Comparison of ENCODE assay signal across 19 cellular contexts in the genomic region with DNA sequence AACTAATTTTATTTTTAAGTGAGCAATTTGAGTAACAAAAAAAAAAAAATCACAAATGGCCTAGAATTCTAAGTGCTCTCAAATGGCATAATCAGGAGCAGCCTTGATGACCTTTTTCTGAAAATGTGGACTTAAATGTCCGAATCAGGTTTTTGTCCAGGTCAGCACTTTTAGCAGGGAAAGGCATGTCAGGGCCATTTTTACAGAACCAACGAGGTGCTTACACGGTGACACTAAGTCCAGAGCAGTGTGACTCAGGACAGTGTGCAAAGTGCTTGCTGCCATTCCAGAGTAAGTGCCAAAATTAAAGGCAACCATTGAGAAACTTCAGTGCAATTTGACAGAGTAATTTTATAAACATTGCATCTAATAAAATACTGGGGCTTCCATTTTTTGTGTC.
"Had no signal": no experiment of that assay in that cellular context is flagged by ENCODE, and none has a peak within 500 bp of the region (broad histone marks: within the 10 kb centered on the region; RNA-seq: fewer than 3 reads in every experiment).

No MANE protein-coding gene starts in this region.

- H3K4me2 ChIP-seq: smooth muscle cell had no signal

- H3K4me1 Mint-ChIP-seq: natural killer cell, neural crest cell had no signal

- H3K4me3 Mint-ChIP-seq: effector memory CD8-positive, alpha-beta T cell; memory B cell; mesothelial cell of epicardium; natural killer cell; neural crest cell had no signal

- H3K4me1 ChIP-seq: lower lobe of right lung, right atrium auricular region, upper lobe of right lung had no signal

- H3K4me3 ChIP-seq: heart right ventricle, left lung, lower lobe of right lung, right atrium auricular region, smooth muscle cell, suprapubic skin, tibial artery, upper lobe of right lung, vagina had no signal

- H3K9me3 ChIP-seq: heart right ventricle, left lung, lower lobe of right lung, right atrium auricular region, suprapubic skin, tibial artery, upper lobe of right lung, vagina had no signal

- ATAC-seq: effector memory CD8-positive, alpha-beta T cell; heart right ventricle; left lung; lower lobe of right lung; natural killer cell; upper lobe of right lung had no signal

- H3K27ac ChIP-seq: heart right ventricle, left lung, lower lobe of right lung, right atrium auricular region, suprapubic skin, tibial artery, upper lobe of right lung, vagina had no signal

- H3K9me3 Mint-ChIP-seq: effector memory CD8-positive, alpha-beta T cell; natural killer cell had no signal

- H3K27me3 Mint-ChIP-seq: effector memory CD8-positive, alpha-beta T cell; memory B cell had no signal

- H3K27me3 ChIP-seq: heart right ventricle, left lung, right atrium auricular region, suprapubic skin, tibial artery, upper lobe of right lung, vagina had no signal

- H3K27ac Mint-ChIP-seq: effector memory CD8-positive, alpha-beta T cell; memory B cell; mesothelial cell of epicardium; natural killer cell had no signal

- DNase-seq: effector memory CD8-positive, alpha-beta T cell; heart right ventricle; hypothalamus; islet precursor cell; left lung; lower lobe of right lung; natural killer cell; posterior cingulate gyrus; stimulated activated CD4-positive, alpha-beta T cell treated with anti-CD3 and anti-CD28 coated beads, Interleukin-2, amount 100 ng/mL, for 48 hours; stimulated activated naive CD4-positive, alpha-beta T cell treated with Interleukin-2 at 50 U/mL for 16 hours; tibial artery; upper lobe of right lung had no signal

- H3K36me3 ChIP-seq: left lung, lower lobe of right lung, right atrium auricular region, tibial artery, upper lobe of right lung, vagina had no signal

- H3K36me3 Mint-ChIP-seq: natural killer cell had no signal
